Comparison of ENCODE assay signal across 17 cellular contexts in genomic region chr11:813440-814096, GRCh38. TPM values are rescaled to one million over a fixed set of nuclear protein-coding genes. Genes with fewer than 3 reads are reported as not detected.
DNase-seq lines count a peak whose midpoint lies in the region; ATAC-seq, FAIRE-seq and TF ChIP-seq lines count a peak whose summit lies in the region.
"Had no signal": no experiment of that assay in that cellular context is flagged by ENCODE, and none has a peak within 500 bp of the region (broad histone marks: within the 10 kb centered on the region; RNA-seq: fewer than 3 reads in every experiment).

No MANE protein-coding gene starts in this region.

- no peak for DNase-seq in natural killer cell
- no peak for DNase-seq in natural killer cell treated with Interleukin-12 subunit alpha and Interleukin-12 subunit beta and Interleukin-15 and Interleukin-18, amount 100 ng/mL, for 72 hours (ENCODE audit: low spot score)
- peak; percentile 37 for DNase-seq in NAMALWA (ENCODE audit: low spot score)
- no peak for DNase-seq in GM12878 (ENCODE audit: low read depth, low spot score)
- no peak for DNase-seq in SW 1271 (lab: John Stamatoyannopoulos, UW)
- DNase-seq in glomerular visceral epithelial cell (ENCODE audit: extremely low spot score): no peak
- no peak for DNase-seq in UCSD-AML1 (lab: John Stamatoyannopoulos, UW; ENCODE audit: unreplicated experiment)
- DNase-seq in body of pancreas: no peak
- DNase-seq: adrenal gland; DMS153; effector memory CD8-positive, alpha-beta T cell; GM23248; NCI-H1930; NCI-H526 treated with DMSO at 0.1 percent for 48 hours; T-helper 1 cell had no signal

- H3K27me3 Mint-ChIP-seq in natural killer cell (ENCODE audit: low read depth in 2 of 2): no peaks in the 10 kb centered on the region
- no peaks in the 10 kb centered on the region for H3K27me3 Mint-ChIP-seq in natural killer cell treated with Interleukin-12 subunit alpha and Interleukin-12 subunit beta and Interleukin-15 and Interleukin-18, amount 100 ng/mL, for 72 hours
- H3K27me3 Mint-ChIP-seq: effector memory CD8-positive, alpha-beta T cell; progenitor cell of endocrine pancreas had no signal

- H3K9ac ChIP-seq in GM12878 (ENCODE audit: control insufficient read depth, insufficient read depth, low read length): no peak overlapping the region
- H3K9ac ChIP-seq: GM23248 had no signal

- H3K9me3 ChIP-seq in GM12878 (replicated peaks; ENCODE audit: control insufficient read depth, insufficient read depth, low read length) (no peaks in the 10 kb centered on the region), body of pancreas (no peaks in the 10 kb centered on the region)
- H3K9me3 ChIP-seq: adrenal gland, vagina had no signal

- peaks cover 8% of the 10 kb centered on the region; the same call in 1 of the 2 replicates for H4K20me1 ChIP-seq in GM12878 (ENCODE audit: control insufficient read depth, insufficient read depth)

- SMC1A ChIA-PET in GM12878 (lab: Charles Lee; ENCODE audit: uncharacterized antibody, unreplicated experiment): no interaction called here

- RAD21 ChIA-PET in GM12878 (lab: Charles Lee; ENCODE audit: unreplicated experiment): no interaction called here

- no peak for TF ChIP-seq RAD21 in GM12878 (IDR thresholded peaks at IDR 0.05; ENCODE audit: insufficient read depth, low read depth, low read length)

- no peaks in the 10 kb centered on the region for H3K27me3 ChIP-seq in GM12878 (replicated peaks in 1 of 2; ENCODE audit: control insufficient read depth in 2 of 2, insufficient read depth in 2 of 2, low read length in 1 of 2)
- H3K27me3 ChIP-seq in body of pancreas: no peaks in the 10 kb centered on the region
- H3K27me3 ChIP-seq: adrenal gland, vagina had no signal

- no peak for ATAC-seq in natural killer cell
- no peak for ATAC-seq in natural killer cell treated with Interleukin-12 subunit alpha and Interleukin-12 subunit beta and Interleukin-15 and Interleukin-18, amount 100 ng/mL, for 72 hours
- ATAC-seq in GM12878: no peak
- ATAC-seq in body of pancreas: no peak
- ATAC-seq: effector memory CD8-positive, alpha-beta T cell had no signal

- H3K4me3 Mint-ChIP-seq in natural killer cell: peak overlapping the region; percentile 1
- no peak overlapping the region for H3K4me3 Mint-ChIP-seq in natural killer cell treated with Interleukin-12 subunit alpha and Interleukin-12 subunit beta and Interleukin-15 and Interleukin-18, amount 100 ng/mL, for 72 hours
- H3K4me3 Mint-ChIP-seq: effector memory CD8-positive, alpha-beta T cell had no signal

- no peaks in the 10 kb centered on the region for H3K36me3 Mint-ChIP-seq in natural killer cell
- peaks cover 7% of the 10 kb centered on the region for H3K36me3 Mint-ChIP-seq in natural killer cell treated with Interleukin-12 subunit alpha and Interleukin-12 subunit beta and Interleukin-15 and Interleukin-18, amount 100 ng/mL, for 72 hours

- BruUV-seq in GM12878 (replicated peaks; lab: Mats Ljungman, UMichigan): no TSS peak

- H3K27ac ChIP-seq in GM12878 (ENCODE audit: control insufficient read depth, insufficient read depth) (no peak overlapping the region), body of pancreas (no peak overlapping the region)
- H3K27ac ChIP-seq: adrenal gland, GM23248, vagina had no signal

- H3K79me2 ChIP-seq in GM12878 (ENCODE audit: control insufficient read depth, insufficient read depth, low read length): peaks cover 34% of the 10 kb centered on the region

- POLR2A ChIA-PET in GM12878 (lab: Charles Lee): no interaction called here

- TF ChIP-seq POLR2A in GM12878 (IDR thresholded peaks at IDR 0.05; ENCODE audit: low read depth, low read length) (peak; percentile 80), body of pancreas (IDR thresholded peaks at IDR 0.05) (no peak)

- TF ChIP-seq CTCF in natural killer cell (IDR thresholded peaks at IDR 0.05) (no peak), GM12878 (IDR thresholded peaks at IDR 0.05 in 2 of 3, conservative IDR thresholded peaks at IDR 0.05 in 1 of 3; ENCODE audit: control insufficient read depth in 2 of 3, extremely low read depth in 1 of 3, insufficient read depth in 1 of 3, low read depth in 3 of 3, low read length in 3 of 3) (no peak), body of pancreas (IDR thresholded peaks at IDR 0.05) (no peak)

- H3K9me3 Mint-ChIP-seq in natural killer cell: no peaks in the 10 kb centered on the region
- H3K9me3 Mint-ChIP-seq in natural killer cell treated with Interleukin-12 subunit alpha and Interleukin-12 subunit beta and Interleukin-15 and Interleukin-18, amount 100 ng/mL, for 72 hours: no peaks in the 10 kb centered on the region
- H3K9me3 Mint-ChIP-seq: effector memory CD8-positive, alpha-beta T cell had no signal

- FAIRE-seq in GM12878 (lab: Jason Lieb, UNC): no peak

- intact Hi-C loops in natural killer cell (cut with micrococcal nuclease): no loop called here
- intact Hi-C loops in GM12878 (cut with micrococcal nuclease; ENCODE audit: unreplicated experiment): no loop called here
- intact Hi-C loops in body of pancreas (cut with DNase I): no loop called here

- CTCF ChIA-PET in GM12878 (lab: Yijun Ruan, JAX): no interaction called here

- in situ Hi-C loops in GM12878 (cut with MboI): loop anchor here (25.0 kb wide), 1 partner anchor 1574 kb away; the partner anchor contains the start of gene CD81

- H3K4me1 ChIP-seq in GM12878 (ENCODE audit: control insufficient read depth, insufficient read depth, low read length): peaks cover 7% of the 10 kb centered on the region; the same call in 1 of the 2 replicates
- peaks cover 25% of the 10 kb centered on the region for H3K4me1 ChIP-seq in body of pancreas

- H3K36me3 ChIP-seq in GM12878 (ENCODE audit: control insufficient read depth in 2 of 2, insufficient read depth in 2 of 2, low read length in 1 of 2) (peaks cover 8 to 28% of the 10 kb centered on the region in 2 experiments; a peak in 3 of 4 replicates), body of pancreas (replicated peaks in 1 of 2; ENCODE audit: insufficient read depth in 1 of 2, low read depth in 2 of 2) (peaks cover 0 to 12% of the 10 kb centered on the region in 2 donors)

- no peak for TF ChIP-seq EP300 in GM12878 (IDR thresholded peaks at IDR 0.05; ENCODE audit: borderline replicate concordance in 1 of 2, control insufficient read depth in 1 of 2, low read depth in 2 of 2, low read length in 2 of 2)

- H3K4me2 ChIP-seq in GM12878 (ENCODE audit: control insufficient read depth, insufficient read depth): no peak overlapping the region

- no peak overlapping the region for H2AFZ ChIP-seq in GM12878 (ENCODE audit: control insufficient read depth, low read depth, low read length)
- H2AFZ ChIP-seq: GM23248 had no signal

- no peak overlapping the region for H3K27ac Mint-ChIP-seq in natural killer cell
- H3K27ac Mint-ChIP-seq in natural killer cell treated with Interleukin-12 subunit alpha and Interleukin-12 subunit beta and Interleukin-15 and Interleukin-18, amount 100 ng/mL, for 72 hours: no peak overlapping the region
- H3K27ac Mint-ChIP-seq: progenitor cell of endocrine pancreas had no signal

- no peak overlapping the region for H3K4me3 ChIP-seq in GM12878
- H3K4me3 ChIP-seq in body of pancreas: no peak overlapping the region
- H3K4me3 ChIP-seq: adrenal gland, GM23248, vagina had no signal

- 76% methylated on average over 9 of the region's 9 CpGs for WGBS in GM12878 (ENCODE audit: insufficient coverage, insufficient replicate concordance, low lambda C conversion rate, missing lambda C conversion rate)
- WGBS in body of pancreas, 2 donors: 72 to 100% methylated on average over 6 to 8 of the region's 9 CpGs

- peaks cover 19 to 20% of the 10 kb centered on the region in 2 donors for H3K4me1 Mint-ChIP-seq in natural killer cell
- peaks cover 20 to 25% of the 10 kb centered on the region in 2 donors for H3K4me1 Mint-ChIP-seq in natural killer cell treated with Interleukin-12 subunit alpha and Interleukin-12 subunit beta and Interleukin-15 and Interleukin-18, amount 100 ng/mL, for 72 hours (ENCODE audit: low read depth in 2 of 2)

RNA-seq across cellular contexts. Expression of gene RPLP2, which starts 3.8 kb away (rescaled TPM):
- total RNA-seq in natural killer cell: 1,000 to 10,000 TPM; 1,482 to 1,846 (median 1,534) TPM
- 1,000 to 10,000 TPM; 1,365 to 2,718 TPM for total RNA-seq in natural killer cell treated with Interleukin-12 subunit alpha and Interleukin-12 subunit beta and Interleukin-15 and Interleukin-18, amount 100 ng/mL, for 72 hours
- 58.4 and 73.0 TPM in 2 replicates for total RNA-seq in GM12878 (2013; cell fraction: nucleolus; rRNA removed)
- 1,170 and 1,176 TPM in 2 replicates for total RNA-seq in GM12878 (2014; rRNA removed)
- total RNA-seq in GM12878 (2014; rRNA removed; fragmentation: Illumina TruSeq; extraction: Trizol): 1,135 and 1,241 TPM in 2 replicates
- total RNA-seq in GM12878 (2021): 3,558 and 3,573 TPM in 2 replicates
- polyA plus RNA-seq in GM12878 (2011; ENCODE audit: low read depth): 3,216 TPM
- 443 and 711 TPM in 2 replicates for polyA plus RNA-seq in GM12878 (2011; rRNA removed)
- polyA plus RNA-seq in GM12878 (2011; cell fraction: cytosol; rRNA removed): 1,333 and 1,853 TPM in 2 replicates
- 557 and 616 TPM in 2 replicates for polyA plus RNA-seq in GM12878 (2011; cell fraction: nucleus; rRNA removed)
- polyA plus RNA-seq in GM12878 (2012): 3,626 and 3,659 TPM in 2 replicates
- polyA plus RNA-seq in GM12878 (2014; fragmentation: Illumina TruSeq; extraction: Trizol): 125 and 488 TPM in 2 replicates
- 1,000 to 10,000 TPM; 1,446 to 3,075 TPM for polyA plus RNA-seq in GM12878 (2014; fragmentation: Nextera tagmentation; extraction: Ambion mirVana)
- polyA plus RNA-seq in GM12878 (2014; rRNA removed): 1,595 and 1,805 TPM in 2 replicates
- polyA plus RNA-seq in GM12878 (2016; fragmentation: Nextera tagmentation; extraction: Ambion mirVana): 1,000 to 10,000 TPM; 1,515 to 1,516 TPM
- polyA minus RNA-seq in GM12878 (2011; rRNA and poly(A)+ RNA removed): 655 and 1,020 TPM in 2 replicates
- 836 and 935 TPM in 2 replicates for polyA minus RNA-seq in GM12878 (2011; cell fraction: cytosol; rRNA and poly(A)+ RNA removed)
- polyA minus RNA-seq in GM12878 (2011; cell fraction: nucleus; rRNA and poly(A)+ RNA removed): 148 and 193 TPM in 2 replicates
- 100 to 1,000 TPM; 395 to 402 TPM for total RNA-seq in body of pancreas

RNA-seq across cellular contexts. Expression of gene PNPLA2, which starts 5.1 kb away (rescaled TPM):
- 100 to 1,000 TPM; 184 to 218 (median 201) TPM for total RNA-seq in natural killer cell
- 10 to 100 TPM; 69.0 to 95.0 TPM for total RNA-seq in natural killer cell treated with Interleukin-12 subunit alpha and Interleukin-12 subunit beta and Interleukin-15 and Interleukin-18, amount 100 ng/mL, for 72 hours
- 29.4 and 31.7 TPM in 2 replicates for total RNA-seq in GM12878 (2013; cell fraction: nucleolus; rRNA removed)
- 9.3 and 9.8 TPM in 2 replicates for total RNA-seq in GM12878 (2014; rRNA removed)
- 2.5 and 4.2 TPM in 2 replicates for total RNA-seq in GM12878 (2014; rRNA removed; fragmentation: Illumina TruSeq; extraction: Trizol)
- total RNA-seq in GM12878 (2021): 33.4 and 34.0 TPM in 2 replicates
- 10.9 TPM for polyA plus RNA-seq in GM12878 (2011; ENCODE audit: low read depth)
- 1.7 and 5.1 TPM in 2 replicates for polyA plus RNA-seq in GM12878 (2011; rRNA removed)
- 6.0 and 8.6 TPM in 2 replicates for polyA plus RNA-seq in GM12878 (2011; cell fraction: cytosol; rRNA removed)
- polyA plus RNA-seq in GM12878 (2011; cell fraction: nucleus; rRNA removed): 225 and 234 TPM in 2 replicates
- 29.5 and 33.5 TPM in 2 replicates for polyA plus RNA-seq in GM12878 (2012)
- 1.5 and 6.4 TPM in 2 replicates for polyA plus RNA-seq in GM12878 (2014; fragmentation: Illumina TruSeq; extraction: Trizol)
- under 1 TPM; 0.19 to 0.62 TPM for polyA plus RNA-seq in GM12878 (2014; fragmentation: Nextera tagmentation; extraction: Ambion mirVana)
- polyA plus RNA-seq in GM12878 (2014; rRNA removed): 18.3 and 26.5 TPM in 2 replicates
- 10 to 100 TPM; 15.5 to 16.1 TPM for polyA plus RNA-seq in GM12878 (2016; fragmentation: Nextera tagmentation; extraction: Ambion mirVana)
- polyA minus RNA-seq in GM12878 (2011; rRNA and poly(A)+ RNA removed): 9.9 and 21.7 TPM in 2 replicates
- 7.4 and 10.4 TPM in 2 replicates for polyA minus RNA-seq in GM12878 (2011; cell fraction: cytosol; rRNA and poly(A)+ RNA removed)
- polyA minus RNA-seq in GM12878 (2011; cell fraction: nucleus; rRNA and poly(A)+ RNA removed): 51.3 and 63.1 TPM in 2 replicates
- total RNA-seq in body of pancreas: 100 to 1,000 TPM in 1 of 2 donors, 10 to 100 TPM in 1; 72.1 to 351 TPM

RNA-seq across cellular contexts. Expression of gene PIDD1, which starts 8.5 kb away (rescaled TPM):
- total RNA-seq in natural killer cell (10 to 100 TPM; 24.3 to 30.9 (median 25.2) TPM), GM12878 (2014; rRNA removed) (15.6 and 19.1 TPM in 2 replicates), GM12878 (2014; rRNA removed; fragmentation: Illumina TruSeq; extraction: Trizol) (3.8 and 4.0 TPM in 2 replicates), GM12878 (2021) (33.7 and 42.0 TPM in 2 replicates), body of pancreas (10 to 100 TPM; 11.9 to 98.6 TPM)
- 10 to 100 TPM; 19.1 to 53.6 TPM for total RNA-seq in natural killer cell treated with Interleukin-12 subunit alpha and Interleukin-12 subunit beta and Interleukin-15 and Interleukin-18, amount 100 ng/mL, for 72 hours
- 27.7 and 33.8 TPM in 2 replicates for total RNA-seq in GM12878 (2013; cell fraction: nucleolus; rRNA removed)
- polyA plus RNA-seq in GM12878 (2011; ENCODE audit: low read depth): 5.8 TPM
- polyA plus RNA-seq in GM12878 (2011; rRNA removed) (2.8 and 8.0 TPM in 2 replicates), GM12878 (2014; fragmentation: Illumina TruSeq; extraction: Trizol) (0.54 and 2.1 TPM in 2 replicates), GM12878 (2014; fragmentation: Nextera tagmentation; extraction: Ambion mirVana) (under 1 TPM; 0.11 to 0.84 TPM), GM12878 (2014; rRNA removed) (52.2 and 64.4 TPM in 2 replicates), GM12878 (2016; fragmentation: Nextera tagmentation; extraction: Ambion mirVana) (10 to 100 TPM; 52.6 to 53.6 TPM)
- 15.9 and 28.4 TPM in 2 replicates for polyA plus RNA-seq in GM12878 (2011; cell fraction: cytosol; rRNA removed)
- 277 and 344 TPM in 2 replicates for polyA plus RNA-seq in GM12878 (2011; cell fraction: nucleus; rRNA removed)
- 23.5 and 27.2 TPM in 2 replicates for polyA plus RNA-seq in GM12878 (2012)
- 3.9 and 12.7 TPM in 2 replicates for polyA minus RNA-seq in GM12878 (2011; rRNA and poly(A)+ RNA removed)
- polyA minus RNA-seq in GM12878 (2011; cell fraction: cytosol; rRNA and poly(A)+ RNA removed): 7.5 and 9.9 TPM in 2 replicates
- polyA minus RNA-seq in GM12878 (2011; cell fraction: nucleus; rRNA and poly(A)+ RNA removed): 30.1 and 49.1 TPM in 2 replicates

RNA-seq across cellular contexts. Expression of gene CRACR2B, which starts 14.2 kb away (rescaled TPM):
- total RNA-seq in natural killer cell (10 to 100 TPM in 1 of 3 donors, 1 to 10 TPM in 2; 3.4 to 10.1 (median 3.8) TPM), GM12878 (2014; rRNA removed) (19.2 and 20.1 TPM in 2 replicates), GM12878 (2014; rRNA removed; fragmentation: Illumina TruSeq; extraction: Trizol) (3.0 and 3.7 TPM in 2 replicates), GM12878 (2021) (29.6 and 32.6 TPM in 2 replicates), body of pancreas (100 to 1,000 TPM; 134 to 368 TPM)
- 1 to 10 TPM; 2.6 to 2.9 TPM for total RNA-seq in natural killer cell treated with Interleukin-12 subunit alpha and Interleukin-12 subunit beta and Interleukin-15 and Interleukin-18, amount 100 ng/mL, for 72 hours
- 19.6 and 20.5 TPM in 2 replicates for total RNA-seq in GM12878 (2013; cell fraction: nucleolus; rRNA removed)
- polyA plus RNA-seq in GM12878 (2011; ENCODE audit: low read depth): 2.2 TPM
- polyA plus RNA-seq in GM12878 (2011; rRNA removed) (3.3 and 8.8 TPM in 2 replicates), GM12878 (2014; fragmentation: Illumina TruSeq; extraction: Trizol) (0.43 and 4.4 TPM in 2 replicates), GM12878 (2014; fragmentation: Nextera tagmentation; extraction: Ambion mirVana) (under 1 TPM; 0.10 to 0.31 TPM), GM12878 (2014; rRNA removed) (33.7 and 44.0 TPM in 2 replicates), GM12878 (2016; fragmentation: Nextera tagmentation; extraction: Ambion mirVana) (10 to 100 TPM; 16.6 to 17.0 TPM)
- polyA plus RNA-seq in GM12878 (2011; cell fraction: cytosol; rRNA removed): 12.4 and 20.6 TPM in 2 replicates
- 217 and 287 TPM in 2 replicates for polyA plus RNA-seq in GM12878 (2011; cell fraction: nucleus; rRNA removed)
- polyA plus RNA-seq in GM12878 (2012): 8.8 and 10.3 TPM in 2 replicates
- polyA minus RNA-seq in GM12878 (2011; rRNA and poly(A)+ RNA removed): 2.9 and 6.7 TPM in 2 replicates
- polyA minus RNA-seq in GM12878 (2011; cell fraction: cytosol; rRNA and poly(A)+ RNA removed): 5.2 and 5.9 TPM in 2 replicates
- polyA minus RNA-seq in GM12878 (2011; cell fraction: nucleus; rRNA and poly(A)+ RNA removed): 26.6 and 33.3 TPM in 2 replicates

RNA-seq across cellular contexts. Expression of gene SLC25A22, which starts 15.5 kb away (rescaled TPM):
- 10 to 100 TPM; 22.8 to 34.6 (median 31.5) TPM for total RNA-seq in natural killer cell
- total RNA-seq in natural killer cell treated with Interleukin-12 subunit alpha and Interleukin-12 subunit beta and Interleukin-15 and Interleukin-18, amount 100 ng/mL, for 72 hours: 100 to 1,000 TPM in 1 of 2 donors, 10 to 100 TPM in 1; 64.3 to 125 TPM
- 16.7 and 17.1 TPM in 2 replicates for total RNA-seq in GM12878 (2013; cell fraction: nucleolus; rRNA removed)
- total RNA-seq in GM12878 (2014; rRNA removed): 7.5 and 8.3 TPM in 2 replicates
- total RNA-seq in GM12878 (2014; rRNA removed; fragmentation: Illumina TruSeq; extraction: Trizol): 3.6 and 3.9 TPM in 2 replicates
- total RNA-seq in GM12878 (2021): 22.8 and 27.0 TPM in 2 replicates
- 2.6 TPM for polyA plus RNA-seq in GM12878 (2011; ENCODE audit: low read depth)
- polyA plus RNA-seq in GM12878 (2011; rRNA removed): 2.9 and 8.0 TPM in 2 replicates
- polyA plus RNA-seq in GM12878 (2011; cell fraction: cytosol; rRNA removed): 5.8 and 10.9 TPM in 2 replicates
- polyA plus RNA-seq in GM12878 (2011; cell fraction: nucleus; rRNA removed): 86.1 and 121 TPM in 2 replicates
- polyA plus RNA-seq in GM12878 (2012): 13.0 and 13.2 TPM in 2 replicates
- 0.68 and 3.3 TPM in 2 replicates for polyA plus RNA-seq in GM12878 (2014; fragmentation: Illumina TruSeq; extraction: Trizol)
- under 1 TPM; 0.27 to 0.46 TPM for polyA plus RNA-seq in GM12878 (2014; fragmentation: Nextera tagmentation; extraction: Ambion mirVana)
- 14.8 and 21.1 TPM in 2 replicates for polyA plus RNA-seq in GM12878 (2014; rRNA removed)
- 10 to 100 TPM; 14.4 to 18.4 TPM for polyA plus RNA-seq in GM12878 (2016; fragmentation: Nextera tagmentation; extraction: Ambion mirVana)
- 10.6 and 12.7 TPM in 2 replicates for polyA minus RNA-seq in GM12878 (2011; rRNA and poly(A)+ RNA removed)
- polyA minus RNA-seq in GM12878 (2011; cell fraction: cytosol; rRNA and poly(A)+ RNA removed): 9.0 and 9.8 TPM in 2 replicates
- polyA minus RNA-seq in GM12878 (2011; cell fraction: nucleus; rRNA and poly(A)+ RNA removed): 16.7 and 27.7 TPM in 2 replicates
- 10 to 100 TPM; 55.8 to 69.5 TPM for total RNA-seq in body of pancreas
